24 cellular contexts compared by ENCODE assay signal in genomic region chr3:39972508-39972907, GRCh38.
"Had no signal": no experiment of that assay in that cellular context is flagged by ENCODE, and none has a peak within 500 bp of the region (broad histone marks: within the 10 kb centered on the region; RNA-seq: fewer than 3 reads in every experiment).

No MANE protein-coding gene starts in this region.

- DNase-seq: IMR-90, MV-4-11, NCI-H1048, NCI-H1105, NCI-H1417, NCI-H1436 treated with DMSO at 0.1 percent for 48 hours, NCI-H1694, NCI-H187 treated with DMSO at 0.1 percent for 48 hours, NCI-H2029 treated with DMSO at 0.1 percent for 48 hours, NCI-H226, NCI-H446, NCI-H510A, NCI-H524 treated with DMSO at 0.1 percent for 48 hours, NCI-H69, NCI-H774, Right ventricle myocardium superior, RPMI8226, SIG-M5, SK-N-SH, SW 1271, T-cell had no signal

- H3K27ac ChIP-seq: KMS-11 had no signal

- H3K9me3 ChIP-seq: SK-N-SH had no signal

- FAIRE-seq: HepG2, RCC 7860 had no signal

- ATAC-seq: HepG2, T-cell had no signal
